ENCODE assay signal across 13 cellular contexts in the genomic region with DNA sequence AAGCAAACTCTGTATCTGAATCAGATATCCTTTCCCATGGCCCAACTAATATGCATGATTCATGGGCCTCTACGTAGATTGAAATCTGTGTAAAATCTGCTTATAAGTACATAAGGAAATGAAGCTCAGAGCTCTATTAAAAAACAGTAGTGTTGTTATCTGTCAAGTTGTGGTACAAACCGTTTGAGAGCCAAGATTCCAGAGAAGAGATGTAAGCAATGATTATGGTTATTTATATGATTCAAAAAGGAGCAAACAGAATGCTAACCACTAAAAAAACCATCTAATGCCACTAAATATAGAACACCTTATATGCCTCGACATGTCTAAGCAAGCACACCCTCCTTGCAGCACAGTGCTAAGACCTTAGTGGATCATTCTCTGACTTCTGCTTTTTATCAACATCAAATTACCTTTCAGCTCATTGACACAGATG. TPM values are rescaled to one million over a fixed set of nuclear protein-coding genes. Genes with fewer than 3 reads are reported as not detected.
DNase-seq lines count a peak whose midpoint lies in the region; ATAC-seq, FAIRE-seq and TF ChIP-seq lines count a peak whose summit lies in the region.
"Had no signal": no experiment of that assay in that cellular context is flagged by ENCODE, and none has a peak within 500 bp of the region (broad histone marks: within the 10 kb centered on the region; RNA-seq: fewer than 3 reads in every experiment).

No MANE protein-coding gene starts in this region.

- peaks cover 4% of the 10 kb centered on the region for H3K4me1 ChIP-seq in astrocyte (ENCODE audit: insufficient read depth, low read length)
- H3K4me1 ChIP-seq in naive thymus-derived CD4-positive, alpha-beta T cell (ENCODE audit: control insufficient read depth in 2 of 2, insufficient read depth in 2 of 2, low read length in 2 of 2), result no peaks in the 10 kb centered on the region
- H3K4me1 ChIP-seq in colonic mucosa, result no peaks in the 10 kb centered on the region
- H3K4me1 ChIP-seq: neural progenitor cell had no signal

- H3K9me3 ChIP-seq in astrocyte (ENCODE audit: insufficient read depth, low read depth, low read length) (no peaks in the 10 kb centered on the region), colonic mucosa (no peaks in the 10 kb centered on the region)
- no peaks in the 10 kb centered on the region for H3K9me3 ChIP-seq in naive thymus-derived CD4-positive, alpha-beta T cell (ENCODE audit: control insufficient read depth in 2 of 3, low read length in 3 of 3)

- intact Hi-C loops in naive thymus-derived CD4-positive, alpha-beta T cell (cut with micrococcal nuclease), result no loop called here
- intact Hi-C loops in Right ventricle myocardium superior (cut with DNase I) (no loop called here), colonic mucosa (cut with DNase I) (no loop called here)

- H3K36me3 ChIP-seq in astrocyte (ENCODE audit: insufficient read depth, low read length), result peaks cover 18% of the 10 kb centered on the region
- H3K36me3 ChIP-seq in naive thymus-derived CD4-positive, alpha-beta T cell (ENCODE audit: control insufficient read depth in 2 of 3, insufficient read depth in 3 of 3, low read length in 3 of 3), result peaks cover 0 to 68% (median 10%) of the 10 kb centered on the region in 3 experiments
- H3K36me3 ChIP-seq in colonic mucosa, result no peaks in the 10 kb centered on the region
- H3K36me3 ChIP-seq: neural progenitor cell had no signal

- TF ChIP-seq CTCF in astrocyte (IDR thresholded peaks at IDR 0.05; ENCODE audit: insufficient read depth, low read depth, low read length) (no peak), colonic mucosa (IDR thresholded peaks at IDR 0.05) (no peak)

- H3K4me3 ChIP-seq in astrocyte (ENCODE audit: insufficient read depth, low read depth, low read length) (no peak overlapping the region), colonic mucosa (no peak overlapping the region)
- H3K4me3 ChIP-seq in naive thymus-derived CD4-positive, alpha-beta T cell (ENCODE audit: low read length), result no peak overlapping the region
- H3K4me3 ChIP-seq: neural progenitor cell had no signal

- H3K27ac ChIP-seq in astrocyte (ENCODE audit: low read depth, low read length) (peak overlapping the region; percentile 69), colonic mucosa (no peak overlapping the region)
- H3K27ac ChIP-seq in naive thymus-derived CD4-positive, alpha-beta T cell (ENCODE audit: low read depth, low read length), result no peak overlapping the region
- H3K27ac ChIP-seq: neural progenitor cell had no signal

- ATAC-seq in naive thymus-derived CD4-positive, alpha-beta T cell, result no peak
- no peak for ATAC-seq in Right ventricle myocardium superior (ENCODE audit: poor library complexity)
- ATAC-seq: Panc1 had no signal

- H3K79me2 ChIP-seq in astrocyte (ENCODE audit: insufficient read depth, low read length), result no peaks in the 10 kb centered on the region

- H3K27me3 ChIP-seq in astrocyte (ENCODE audit: insufficient read depth, low read length) (no peaks in the 10 kb centered on the region), colonic mucosa (no peaks in the 10 kb centered on the region)
- H3K27me3 ChIP-seq in naive thymus-derived CD4-positive, alpha-beta T cell (ENCODE audit: control insufficient read depth in 2 of 2, insufficient read depth in 2 of 2, low read length in 2 of 2), result no peaks in the 10 kb centered on the region
- H3K27me3 ChIP-seq: neural progenitor cell had no signal

- H3K9me3 Mint-ChIP-seq in astrocyte (ENCODE audit: unreplicated experiment), result no peaks in the 10 kb centered on the region
- peaks cover 0 to 3% (median 0%) of the 10 kb centered on the region in 11 donors for H3K9me3 Mint-ChIP-seq in naive thymus-derived CD4-positive, alpha-beta T cell
- H3K9me3 Mint-ChIP-seq: neural progenitor cell, type B pancreatic cell had no signal

- H3K27me3 Mint-ChIP-seq in astrocyte (ENCODE audit: low read depth, unreplicated experiment), result no peaks in the 10 kb centered on the region
- no peaks in the 10 kb centered on the region for H3K27me3 Mint-ChIP-seq in naive thymus-derived CD4-positive, alpha-beta T cell
- H3K27me3 Mint-ChIP-seq: type B pancreatic cell had no signal

- POLR2A ChIA-PET in naive thymus-derived CD4-positive, alpha-beta T cell (lab: Charles Lee), result interaction anchor here (0.5 to 0.6 kb wide), 4 partner anchors 27 to 1561 kb away, joined by 3 to 6 read pairs (median 3); no protein-coding TSS in a partner anchor

- H3K9ac ChIP-seq in astrocyte (ENCODE audit: low read length) (peak overlapping the region; percentile 36), colonic mucosa (ENCODE audit: low read depth in 2 of 2, low read length in 2 of 2) (no peak overlapping the region)
- H3K9ac ChIP-seq: neural progenitor cell had no signal

- FAIRE-seq in astrocyte (lab: Jason Lieb, UNC), result no peak

- CTCF ChIA-PET in naive thymus-derived CD4-positive, alpha-beta T cell (lab: Charles Lee), result interaction anchor here (1.3 kb wide), 1 partner anchor 18 kb away, joined by 8 read pairs; no protein-coding TSS in a partner anchor

- H3K4me3 Mint-ChIP-seq in astrocyte (ENCODE audit: unreplicated experiment), result no peak overlapping the region
- H3K4me3 Mint-ChIP-seq in naive thymus-derived CD4-positive, alpha-beta T cell, result peak overlapping the region in 1 of 10 donors; percentile 46
- H3K4me3 Mint-ChIP-seq: neural progenitor cell, type B pancreatic cell had no signal

- peaks cover 21% of the 10 kb centered on the region for H3K36me3 Mint-ChIP-seq in astrocyte (ENCODE audit: low read depth, unreplicated experiment)
- H3K36me3 Mint-ChIP-seq in naive thymus-derived CD4-positive, alpha-beta T cell, result peaks cover 0 to 55% (median 31%) of the 10 kb centered on the region in 5 donors

- H3K4me2 ChIP-seq in astrocyte (ENCODE audit: low read length), result peak overlapping the region; percentile 10
- H3K4me2 ChIP-seq: neural progenitor cell had no signal

- peaks cover 5% of the 10 kb centered on the region for H3K4me1 Mint-ChIP-seq in astrocyte (ENCODE audit: low read depth, unreplicated experiment)
- peaks cover 0 to 32% (median 10%) of the 10 kb centered on the region in 7 donors for H3K4me1 Mint-ChIP-seq in naive thymus-derived CD4-positive, alpha-beta T cell
- H3K4me1 Mint-ChIP-seq: neural progenitor cell had no signal

- H2AFZ ChIP-seq in astrocyte (ENCODE audit: low read depth, low read length), result no peak overlapping the region
- H2AFZ ChIP-seq: neural progenitor cell had no signal

- DNase-seq in GM04504 (ENCODE audit: low read depth) (peak; percentile 72), HT-29 (ENCODE audit: low spot score) (peak; percentile 16), astrocyte (ENCODE audit: low read depth) (peak; percentile 91), Right ventricle myocardium superior (no peak), colonic mucosa (no peak), NCI-H146 treated with DMSO at 0.1 percent for 48 hours (lab: John Stamatoyannopoulos, UW; ENCODE audit: unreplicated experiment) (no peak)
- no peak for DNase-seq in naive thymus-derived CD4-positive, alpha-beta T cell
- DNase-seq in activated effector memory CD4-positive, alpha-beta T cell treated with Interleukin-2 at 50 U/mL for 16 hours, result no peak
- DNase-seq: effector CD8-positive, alpha-beta T cell; stimulated activated CD4-positive, alpha-beta T cell treated with anti-CD3 and anti-CD28 coated beads, Interleukin-4, amount 100 ng/mL, for 24 hours had no signal

- H3K27ac Mint-ChIP-seq in astrocyte (ENCODE audit: unreplicated experiment), result peak overlapping the region; percentile 17
- peak overlapping the region in 7 of 9 donors; percentile 3 to 88 (median 49) for H3K27ac Mint-ChIP-seq in naive thymus-derived CD4-positive, alpha-beta T cell
- H3K27ac Mint-ChIP-seq: neural progenitor cell, type B pancreatic cell had no signal

- H4K20me1 ChIP-seq in astrocyte (ENCODE audit: insufficient read depth, low read length), result no peaks in the 10 kb centered on the region

RNA-seq across cellular contexts. Expression of gene RPP38, which starts 26.6 kb away (rescaled TPM):
- total RNA-seq in HT-29 (2014; rRNA removed; shearing (Covaris generic)), result 27.8 and 29.2 TPM in 2 replicates
- total RNA-seq in astrocyte, result 17.6 and 17.9 TPM in 2 replicates
- 10 to 100 TPM in 4 of 5 experiments, 1 to 10 TPM in 1; 7.6 to 22.4 (median 16.0) TPM for total RNA-seq in naive thymus-derived CD4-positive, alpha-beta T cell
- 10 to 100 TPM; 16.6 to 36.3 TPM for polyA plus RNA-seq in naive thymus-derived CD4-positive, alpha-beta T cell
- 9.2 TPM for total RNA-seq in Right ventricle myocardium superior
- total RNA-seq in colonic mucosa, result 10 to 100 TPM; 17.1 to 17.8 TPM

RNA-seq across cellular contexts. Expression of gene ACBD7, which starts 35.2 kb away (rescaled TPM):
- 5.9 and 7.4 TPM in 2 replicates for total RNA-seq in HT-29 (2014; rRNA removed; shearing (Covaris generic))
- 0.36 and 0.79 TPM in 2 replicates for total RNA-seq in astrocyte
- total RNA-seq in naive thymus-derived CD4-positive, alpha-beta T cell, result 1 to 10 TPM in 1 of 5 experiments, under 1 TPM in 3, not detected in 1; 0.27 to 1.5 (median 0.60) TPM
- under 1 TPM in 1 of 2 donors, not detected in 1; 0.43 TPM for polyA plus RNA-seq in naive thymus-derived CD4-positive, alpha-beta T cell
- not detected for total RNA-seq in Right ventricle myocardium superior
- total RNA-seq in colonic mucosa, result under 1 TPM; 0.44 to 0.98 TPM

RNA-seq across cellular contexts. Expression of gene NMT2, which starts 44.7 kb away (rescaled TPM):
- total RNA-seq in HT-29 (2014; rRNA removed; shearing (Covaris generic)), result 3.9 and 4.4 TPM in 2 replicates
- total RNA-seq in astrocyte (20.9 and 22.1 TPM in 2 replicates), Right ventricle myocardium superior (14.6 TPM), colonic mucosa (10 to 100 TPM; 12.4 to 14.4 TPM)
- 10 to 100 TPM; 23.2 to 81.4 (median 39.1) TPM for total RNA-seq in naive thymus-derived CD4-positive, alpha-beta T cell
- polyA plus RNA-seq in naive thymus-derived CD4-positive, alpha-beta T cell, result 10 to 100 TPM; 43.8 TPM

Comparison
In these comparisons a context has a peak if more than half of its experiments do, and no peak if none do; other contexts are left out.
1. DNase-seq: peak in GM04504 (single experiment), HT-29 (single experiment) and astrocyte (single experiment); none in naive thymus-derived CD4-positive, alpha-beta T cell (0 of 9), Right ventricle myocardium superior (single experiment), activated effector memory CD4-positive, alpha-beta T cell treated with Interleukin-2 at 50 U/mL for 16 hours (single experiment), colonic mucosa (single experiment) and NCI-H146 treated with DMSO at 0.1 percent for 48 hours (single experiment).